11 cellular contexts compared by ENCODE assay signal in the genomic region with DNA sequence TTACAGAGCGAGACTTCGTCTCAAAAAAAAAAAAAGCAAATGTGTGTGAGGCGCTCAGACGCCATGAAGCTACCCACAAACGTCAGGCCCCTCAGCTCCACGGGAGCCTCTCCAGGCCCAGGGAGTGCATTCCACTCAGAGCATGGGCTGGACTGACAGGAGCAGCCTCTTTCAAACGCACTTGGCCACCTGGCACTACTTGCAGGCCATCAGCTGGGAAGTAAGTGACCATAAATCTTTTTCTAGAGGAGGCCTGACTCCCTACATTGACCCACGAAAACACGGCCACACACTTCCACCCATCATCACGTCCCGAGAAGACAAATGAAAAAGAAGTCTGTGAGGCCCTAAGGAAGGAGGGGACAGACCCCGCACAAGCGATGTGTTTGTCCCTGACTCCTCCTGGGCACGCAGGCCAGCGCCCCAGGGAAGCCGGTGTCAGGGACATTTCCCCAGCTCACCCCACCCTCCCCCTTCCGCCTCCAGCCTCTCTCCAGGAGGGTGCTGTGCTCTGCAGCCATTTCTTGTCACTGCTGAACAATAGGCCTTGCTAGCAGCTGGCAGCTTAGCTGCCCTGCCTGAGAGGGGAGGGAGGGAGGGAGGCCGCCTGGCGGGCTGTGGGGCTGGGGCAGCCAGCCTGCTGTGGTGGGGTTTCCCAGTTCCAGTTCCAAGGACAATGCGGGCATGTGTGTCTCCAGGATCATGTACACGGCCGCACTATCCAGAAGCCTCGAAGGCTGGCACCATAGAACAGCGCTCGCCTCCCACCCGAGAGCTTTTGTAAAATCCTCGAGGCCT.
DNase-seq lines count a peak whose midpoint lies in the region; ATAC-seq and TF ChIP-seq lines count a peak whose summit lies in the region.
"Had no signal": no experiment of that assay in that cellular context is flagged by ENCODE, and none has a peak within 500 bp of the region (broad histone marks: within the 10 kb centered on the region; RNA-seq: fewer than 3 reads in every experiment).

No MANE protein-coding gene starts in this region.

- peaks cover 8% of the 10 kb centered on the region for H3K36me3 Mint-ChIP-seq in nephron progenitor cell (ENCODE audit: low read depth)

- no peak for TF ChIP-seq CTCF in nephron progenitor cell (IDR thresholded peaks at IDR 0.05)

- H3K9me3 Mint-ChIP-seq in nephron progenitor cell = no peaks in the 10 kb centered on the region
- H3K9me3 Mint-ChIP-seq: CD4-positive, alpha-beta T cell had no signal

- ATAC-seq in HG03521 (IDR thresholded peaks at IDR 0.05; ENCODE audit: unreplicated experiment) = no peak
- ATAC-seq in activated CD4-positive, CD25-positive, alpha-beta regulatory T cell treated with anti-CD3 and anti-CD28 coated beads, Interleukin-2, amount 50 U/mL, for 24 hours = no peak

- peaks cover 74% of the 10 kb centered on the region for H3K4me1 Mint-ChIP-seq in nephron progenitor cell

- peaks cover 6% of the 10 kb centered on the region for H3K27me3 Mint-ChIP-seq in nephron progenitor cell (ENCODE audit: low read depth, poor library complexity)
- H3K27me3 Mint-ChIP-seq: CD4-positive, alpha-beta T cell had no signal

- peak; percentile 84 for DNase-seq in COLO668 (lab: John Stamatoyannopoulos, UW; ENCODE audit: unreplicated experiment)
- peak; percentile 90 for DNase-seq in NCI-H146 (lab: John Stamatoyannopoulos, UW)
- peak in 37 of 58 donors; percentile 16 to 79 (median 54) for DNase-seq in anterior cingulate cortex (lab: John Stamatoyannopoulos, UW)
- DNase-seq in nephron progenitor cell = no peak
- no peak for DNase-seq in stimulated activated CD4-positive, alpha-beta T cell treated with anti-CD3 and anti-CD28 coated beads, Interleukin-2, amount 100 ng/mL, for 48 hours
- no peak for DNase-seq in NCI-H1048 (lab: John Stamatoyannopoulos, UW)
- DNase-seq: activated CD4-positive, CD25-positive, alpha-beta regulatory T cell; activated naive CD4-positive, alpha-beta T cell treated with Interleukin-2 at 50 U/mL for 16 hours had no signal

- H3K27ac Mint-ChIP-seq in nephron progenitor cell = peak overlapping the region; percentile 87
- H3K27ac Mint-ChIP-seq: CD4-positive, alpha-beta T cell had no signal

- H3K4me3 Mint-ChIP-seq in nephron progenitor cell = no peak overlapping the region
- H3K4me3 Mint-ChIP-seq: CD4-positive, alpha-beta T cell had no signal

Comparison
In these comparisons a context has a peak if more than half of its experiments do, and no peak if none do; other contexts are left out.
1. DNase-seq: peak in COLO668 (single experiment), NCI-H146 (single experiment) and anterior cingulate cortex (37 of 58); none in nephron progenitor cell (single experiment), stimulated activated CD4-positive, alpha-beta T cell treated with anti-CD3 and anti-CD28 coated beads, Interleukin-2, amount 100 ng/mL, for 48 hours (0 of 2) and NCI-H1048 (single experiment).